Comparison of ENCODE assay signal across 20 cellular contexts in the genomic region with DNA sequence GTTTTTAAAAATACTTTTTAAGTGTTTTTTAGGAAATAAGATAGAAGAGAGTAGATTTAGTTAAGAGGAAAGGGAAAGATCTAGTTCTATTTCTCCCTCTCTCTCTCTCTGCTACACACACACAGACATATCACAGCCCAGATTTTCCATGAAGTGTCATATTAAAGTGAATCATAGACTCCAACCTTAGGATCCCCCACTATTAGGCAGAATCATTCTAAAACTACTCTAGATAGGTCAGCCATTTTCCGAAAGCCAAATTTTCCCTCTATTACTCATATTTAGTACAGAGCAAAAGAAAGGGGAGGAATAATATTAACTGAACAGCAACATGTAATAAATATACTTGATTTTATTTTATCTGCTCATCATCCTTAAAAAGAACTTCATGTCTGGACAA. TPM values are rescaled to one million over a fixed set of nuclear protein-coding genes. Genes with fewer than 3 reads are reported as not detected.
A peak's percentile ranks its signal among the peaks of the same experiment; 100 is the strongest.
DNase-seq lines count a peak whose midpoint lies in the region; ATAC-seq and TF ChIP-seq lines count a peak whose summit lies in the region.
"Had no signal": no experiment of that assay in that cellular context is flagged by ENCODE, and none has a peak within 500 bp of the region (broad histone marks: within the 10 kb centered on the region; RNA-seq: fewer than 3 reads in every experiment).

No MANE protein-coding gene starts in this region.

- H3K9me3 ChIP-seq in GM23248 (ENCODE audit: low read depth), result no peaks in the 10 kb centered on the region
- no peaks in the 10 kb centered on the region for H3K9me3 ChIP-seq in T-helper 17 cell (ENCODE audit: control insufficient read depth, low read length, poor library complexity, severe bottlenecking)
- no peaks in the 10 kb centered on the region for H3K9me3 ChIP-seq in neutrophil
- no peaks in the 10 kb centered on the region for H3K9me3 ChIP-seq in thyroid gland
- H3K9me3 ChIP-seq in smooth muscle cell (replicated peaks; ENCODE audit: low read depth), result no peaks in the 10 kb centered on the region
- H3K9me3 ChIP-seq: heart left ventricle, right lobe of liver, thoracic aorta had no signal

- no peak overlapping the region for H2AK5ac ChIP-seq in mesendoderm (ENCODE audit: low read length)

- H3K79me1 ChIP-seq in mesendoderm (ENCODE audit: low read length), result no peaks in the 10 kb centered on the region

- H2BK15ac ChIP-seq in mesendoderm (replicated peaks; ENCODE audit: low read depth), result no peak overlapping the region

- no peak for TF ChIP-seq POLR2A in thyroid gland (IDR thresholded peaks at IDR 0.05)

- in situ Hi-C loops in GM23248 (cut with MboI), result no loop called here

- peak overlapping the region; percentile 27 for H3K27ac Mint-ChIP-seq in T-helper 17 cell
- H3K27ac Mint-ChIP-seq in chondrocyte (ENCODE audit: unreplicated experiment), result peak overlapping the region; percentile 10
- H3K27ac Mint-ChIP-seq: dendritic cell treated with granulocyte-macrophage colony-stimulating factor and Interleukin-4, amounts not matched to agents 40 ng/mL and 50 ng/mL, for 4 days; mesothelial cell of epicardium; T-cell had no signal

- 0 to 20% methylated on average over 1 of the region's 1 CpG for WGBS in GM23248 (ENCODE audit: low coverage in 1 of 2, low lambda C conversion rate in 2 of 2, missing lambda C conversion rate in 2 of 2), 2 experiments
- 36 to 45% methylated on average over 1 of the region's 1 CpG for WGBS in thyroid gland, 2 donors
- 0% methylated on average over 1 of the region's 1 CpG for WGBS in smooth muscle cell (ENCODE audit: low lambda C conversion rate)
- WGBS in mesendoderm (ENCODE audit: extremely low coverage, insufficient coverage, low lambda C conversion rate), result no CpG with 5 or more reads among the region's 1 CpG

- H3K27me3 ChIP-seq in GM23248 (replicated peaks; ENCODE audit: insufficient read depth) (no peaks in the 10 kb centered on the region), neutrophil (no peaks in the 10 kb centered on the region), thyroid gland (no peaks in the 10 kb centered on the region), smooth muscle cell (ENCODE audit: low read depth) (no peaks in the 10 kb centered on the region), mesendoderm (ENCODE audit: insufficient read depth, low read length, poor library complexity) (no peaks in the 10 kb centered on the region)
- H3K27me3 ChIP-seq: BE2C, heart left ventricle, right lobe of liver had no signal

- H4K20me1 ChIP-seq in GM23248 (ENCODE audit: insufficient read depth) (no peaks in the 10 kb centered on the region), smooth muscle cell (ENCODE audit: low read depth) (no peaks in the 10 kb centered on the region)

- H3K9me3 Mint-ChIP-seq in chondrocyte (ENCODE audit: low read depth), result no peaks in the 10 kb centered on the region
- H3K9me3 Mint-ChIP-seq: dendritic cell treated with granulocyte-macrophage colony-stimulating factor and Interleukin-4, amounts not matched to agents 40 ng/mL and 50 ng/mL, for 4 days; mesothelial cell of epicardium; T-cell had no signal

- H4K8ac ChIP-seq in mesendoderm (ENCODE audit: low read depth, low read length), result no peak overlapping the region

- H3K36me3 Mint-ChIP-seq in T-helper 17 cell (ENCODE audit: low read depth) (peaks cover 3% of the 10 kb centered on the region), chondrocyte (ENCODE audit: low read depth) (no peaks in the 10 kb centered on the region)
- H3K36me3 Mint-ChIP-seq: mesothelial cell of epicardium had no signal

- H3K79me2 ChIP-seq in GM23248 (ENCODE audit: insufficient read depth) (no peaks in the 10 kb centered on the region; the same call in 1 of the 2 replicates), smooth muscle cell (ENCODE audit: low read depth) (no peaks in the 10 kb centered on the region), mesendoderm (ENCODE audit: control insufficient read depth, insufficient read depth, low read length) (no peaks in the 10 kb centered on the region)

- no peak for ATAC-seq in T-helper 17 cell
- ATAC-seq: heart left ventricle, right lobe of liver, T-cell had no signal

- H3K9ac ChIP-seq in GM23248, result no peak overlapping the region
- no peak overlapping the region for H3K9ac ChIP-seq in smooth muscle cell (ENCODE audit: low read depth)
- H3K9ac ChIP-seq in mesendoderm (ENCODE audit: low read length), result no peak overlapping the region

- TF ChIP-seq CTCF in chondrocyte (IDR thresholded peaks at IDR 0.05) (no peak), neutrophil (IDR thresholded peaks at IDR 0.05) (no peak), thyroid gland (IDR thresholded peaks at IDR 0.05) (no peak), smooth muscle cell (IDR thresholded peaks at IDR 0.05; ENCODE audit: borderline replicate concordance, insufficient read depth, poor library complexity, severe bottlenecking) (no peak)

- H3K4me1 Mint-ChIP-seq in T-helper 17 cell (peaks cover 21% of the 10 kb centered on the region), chondrocyte (ENCODE audit: low read depth) (peaks cover 7% of the 10 kb centered on the region)
- H3K4me1 Mint-ChIP-seq: mesothelial cell of epicardium had no signal

- H3F3A ChIP-seq in GM23248 (ENCODE audit: insufficient read depth) (no peaks in the 10 kb centered on the region), smooth muscle cell (ENCODE audit: low read depth) (no peaks in the 10 kb centered on the region)

- H3K18ac ChIP-seq in mesendoderm (ENCODE audit: low read length), result no peak overlapping the region

- DNase-seq in GM23248 (peak; percentile 84), T-helper 17 cell (no peak), chondrocyte (ENCODE audit: low spot score) (no peak), thyroid gland (no peak), smooth muscle cell (lab: John Stamatoyannopoulos, UW; ENCODE audit: unreplicated experiment) (no peak), mesendoderm (no peak)
- DNase-seq: aorta; BE2C; H7; heart left ventricle; NCI-H1436 treated with DMSO at 0.1 percent for 48 hours; nucleus accumbens; right lobe of liver; RPMI8226; stimulated activated CD4-positive, alpha-beta T cell treated with anti-CD3 and anti-CD28 coated beads, Interleukin-2, amount 100 ng/mL, for 24 hours; T-cell had no signal

- H2AFZ ChIP-seq in GM23248 (no peak overlapping the region; the same call in 1 of the 2 replicates), smooth muscle cell (ENCODE audit: low read depth) (no peak overlapping the region)

- H3K36me3 ChIP-seq in GM23248 (ENCODE audit: low read depth) (no peaks in the 10 kb centered on the region), neutrophil (peaks cover 5% of the 10 kb centered on the region), thyroid gland (no peaks in the 10 kb centered on the region), smooth muscle cell (ENCODE audit: low read depth) (no peaks in the 10 kb centered on the region), mesendoderm (ENCODE audit: control insufficient read depth, insufficient read depth, low read length) (no peaks in the 10 kb centered on the region)
- H3K36me3 ChIP-seq: BE2C, heart left ventricle, right lobe of liver, thoracic aorta had no signal

- H3K23ac ChIP-seq in mesendoderm (ENCODE audit: low read length), result no peak overlapping the region

- H3K27me3 Mint-ChIP-seq in T-helper 17 cell, result no peaks in the 10 kb centered on the region
- no peaks in the 10 kb centered on the region for H3K27me3 Mint-ChIP-seq in chondrocyte (ENCODE audit: low read depth)
- H3K27me3 Mint-ChIP-seq: dendritic cell treated with granulocyte-macrophage colony-stimulating factor and Interleukin-4, amounts not matched to agents 40 ng/mL and 50 ng/mL, for 4 days; T-cell had no signal

- H3K56ac ChIP-seq in mesendoderm (ENCODE audit: low read length), result no peak overlapping the region

- H3K4ac ChIP-seq in mesendoderm (ENCODE audit: low read depth, low read length), result no peak overlapping the region

- intact Hi-C loops in thyroid gland (cut with DNase I), result no loop called here

- H3K4me3 ChIP-seq in GM23248, result no peak overlapping the region
- H3K4me3 ChIP-seq in neutrophil (ENCODE audit: low read depth in 1 of 2, low read length in 1 of 2), result no peak overlapping the region
- H3K4me3 ChIP-seq in thyroid gland (replicated peaks in 1 of 3), result no peak overlapping the region
- H3K4me3 ChIP-seq in smooth muscle cell, result no peak overlapping the region
- no peak overlapping the region for H3K4me3 ChIP-seq in mesendoderm (ENCODE audit: low read length)
- H3K4me3 ChIP-seq: heart left ventricle, right lobe of liver, thoracic aorta had no signal

- H3K9me2 ChIP-seq in GM23248 (ENCODE audit: insufficient read depth), result no peaks in the 10 kb centered on the region

- H3K4me1 ChIP-seq in GM23248 (ENCODE audit: insufficient read depth), result peaks cover 7% of the 10 kb centered on the region; the same call in 1 of the 2 replicates
- H3K4me1 ChIP-seq in neutrophil (ENCODE audit: control insufficient read depth in 1 of 2, insufficient read depth in 1 of 2, low read depth in 1 of 2, low read length in 1 of 2), result peaks cover 59 to 98% of the 10 kb centered on the region in 2 experiments
- H3K4me1 ChIP-seq in thyroid gland, result peaks cover 0 to 3% of the 10 kb centered on the region in 2 donors
- H3K4me1 ChIP-seq in smooth muscle cell (ENCODE audit: low read depth), result no peaks in the 10 kb centered on the region
- no peaks in the 10 kb centered on the region for H3K4me1 ChIP-seq in mesendoderm (ENCODE audit: control insufficient read depth, low read depth, low read length)
- H3K4me1 ChIP-seq: BE2C, right lobe of liver had no signal

- no peak overlapping the region for H3K4me3 Mint-ChIP-seq in T-helper 17 cell
- H3K4me3 Mint-ChIP-seq in chondrocyte (ENCODE audit: unreplicated experiment), result no peak overlapping the region
- H3K4me3 Mint-ChIP-seq: dendritic cell treated with granulocyte-macrophage colony-stimulating factor and Interleukin-4, amounts not matched to agents 40 ng/mL and 50 ng/mL, for 4 days; mesothelial cell of epicardium; T-cell had no signal

- H4K5ac ChIP-seq in mesendoderm (ENCODE audit: low read length), result no peak overlapping the region

- H2BK5ac ChIP-seq in mesendoderm (ENCODE audit: low read length), result no peak overlapping the region

- H3K4me2 ChIP-seq in GM23248 (ENCODE audit: unreplicated experiment) (peak overlapping the region; percentile 13), smooth muscle cell (no peak overlapping the region), mesendoderm (ENCODE audit: low read length) (no peak overlapping the region)

- H2BK120ac ChIP-seq in mesendoderm (ENCODE audit: low read depth, low read length), result no peak overlapping the region

- H3K27ac ChIP-seq in GM23248 (peak overlapping the region; percentile 47), neutrophil (peak overlapping the region; percentile 88), thyroid gland (no peak overlapping the region), smooth muscle cell (ENCODE audit: low read depth) (no peak overlapping the region), mesendoderm (ENCODE audit: low read depth, low read length) (no peak overlapping the region)
- H3K27ac ChIP-seq: heart left ventricle, right lobe of liver, thoracic aorta had no signal

RNA-seq across cellular contexts. Expression of a gene that starts 45.2 kb away (rescaled TPM):
- 95.2 and 112 TPM in 2 replicates for total RNA-seq in GM23248 (2014; rRNA removed; shearing (Covaris generic))
- 91.2 and 93.1 TPM in 2 replicates for polyA plus RNA-seq in GM23248 (2016; fragmentation: Nextera tagmentation; extraction: Ambion mirVana)
- total RNA-seq in T-helper 17 cell, result 100 to 1,000 TPM; 120 TPM
- 39.8 to 61.3 TPM (median 60.4 TPM) in 3 replicates for total RNA-seq in chondrocyte
- total RNA-seq in thyroid gland, result 100 to 1,000 TPM in 1 of 4 donors, 10 to 100 TPM in 3; 42.4 to 127 (median 70.3) TPM
- 76.9 and 99.7 TPM in 2 replicates for total RNA-seq in smooth muscle cell
- polyA plus RNA-seq in smooth muscle cell, result 45.5 and 50.2 TPM in 2 replicates
- 138 TPM for polyA plus RNA-seq in mesendoderm (2013, experiment 1 of 2)
- polyA plus RNA-seq in mesendoderm (2013, experiment 2 of 2), result 141 TPM

RNA-seq across cellular contexts. Expression of a gene that starts 47.7 kb away (rescaled TPM):
- 5.4 and 9.5 TPM in 2 replicates for total RNA-seq in GM23248 (2014; rRNA removed; shearing (Covaris generic))
- 9.0 and 9.1 TPM in 2 replicates for polyA plus RNA-seq in GM23248 (2016; fragmentation: Nextera tagmentation; extraction: Ambion mirVana)
- total RNA-seq in T-helper 17 cell, result 10 to 100 TPM; 27.1 to 31.4 TPM
- total RNA-seq in chondrocyte, result 16.8 to 18.3 TPM (median 17.5 TPM) in 3 replicates
- total RNA-seq in thyroid gland, result 10 to 100 TPM; 14.7 to 35.6 (median 26.4) TPM
- total RNA-seq in smooth muscle cell, result 14.6 and 18.0 TPM in 2 replicates
- 15.6 and 16.6 TPM in 2 replicates for polyA plus RNA-seq in smooth muscle cell
- polyA plus RNA-seq in mesendoderm (2013, experiment 1 of 2), result 8.6 TPM
- polyA plus RNA-seq in mesendoderm (2013, experiment 2 of 2), result 8.3 TPM

Comparison
In these comparisons a context has a peak if more than half of its experiments do, and no peak if none do; other contexts are left out.
1. H3K27ac ChIP-seq: peak in GM23248 (single experiment) and neutrophil (single experiment); none in thyroid gland (0 of 3), smooth muscle cell (single experiment) and mesendoderm (single experiment).